Comparison of ENCODE assay signal across 8 cellular contexts in the genomic region with DNA sequence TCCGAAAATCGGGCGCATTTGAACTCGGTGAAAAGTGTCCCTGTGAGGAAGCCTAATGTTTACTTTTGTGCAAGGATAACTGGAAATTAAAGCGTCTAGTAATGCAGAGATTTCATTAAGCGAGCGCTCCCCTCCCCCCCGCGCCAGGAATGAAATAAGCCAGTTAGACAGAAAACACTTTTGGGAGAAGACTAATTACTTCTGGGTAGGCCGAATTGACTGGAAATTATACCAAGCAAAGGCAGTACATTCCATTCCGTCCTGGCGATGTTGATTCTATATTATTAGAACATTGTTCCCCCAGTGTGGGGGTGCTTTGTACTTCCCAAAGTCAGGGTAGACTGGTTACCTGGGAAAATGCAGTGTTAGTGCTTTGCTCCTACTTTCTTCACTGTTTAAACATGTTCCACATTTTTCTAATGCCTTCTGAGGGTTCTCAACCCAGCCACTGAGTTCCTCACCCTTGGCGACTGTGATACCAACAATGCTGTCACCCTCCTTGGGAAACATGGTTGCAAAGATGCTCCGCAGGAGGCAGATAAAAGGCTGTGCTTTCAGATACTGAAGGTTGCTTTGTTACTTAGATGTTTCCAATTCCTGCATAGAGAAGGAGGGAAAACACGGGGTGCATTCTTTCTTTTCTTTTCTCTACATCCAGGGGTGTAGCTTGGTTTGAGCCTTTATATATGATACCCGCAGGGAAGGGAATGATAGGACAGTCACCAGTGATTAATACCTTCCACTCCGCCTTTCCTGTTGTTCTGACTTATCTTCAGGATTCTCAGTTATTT. TPM values are rescaled to one million over a fixed set of nuclear protein-coding genes. Genes with fewer than 3 reads are reported as not detected.
DNase-seq lines count a peak whose midpoint lies in the region; ATAC-seq and TF ChIP-seq lines count a peak whose summit lies in the region.

No MANE protein-coding gene starts in this region.

- no peak overlapping the region for H3K27ac Mint-ChIP-seq in activated CD4-positive, alpha-beta T cell treated with anti-CD3 and anti-CD28 coated beads, Interleukin-2, amount 10 ng/mL, durations not matched to agents 7 days and 5 days

- no peaks in the 10 kb centered on the region for H3K9me3 Mint-ChIP-seq in activated CD4-positive, alpha-beta T cell treated with anti-CD3 and anti-CD28 coated beads, Interleukin-2, amount 10 ng/mL, durations not matched to agents 7 days and 5 days

- CTCF ChIA-PET in activated CD4-positive, alpha-beta T cell treated with anti-CD3 and anti-CD28 coated beads, Interleukin-2, amount 10 ng/mL, durations not matched to agents 7 days and 5 days (lab: Charles Lee): no interaction called here

- no peak for TF ChIP-seq POLR2A in tibial nerve (IDR thresholded peaks at IDR 0.05)

- ATAC-seq in left lung: peak; percentile 56
- no peak for ATAC-seq in GM21786 (IDR thresholded peaks at IDR 0.05; ENCODE audit: unreplicated experiment)
- ATAC-seq in HG03039 (IDR thresholded peaks at IDR 0.05; ENCODE audit: unreplicated experiment): no peak

- peaks cover 0 to 46% of the 10 kb centered on the region in 2 donors for H3K27me3 ChIP-seq in left lung
- H3K27me3 ChIP-seq in tibial nerve: no peaks in the 10 kb centered on the region

- H3K4me3 ChIP-seq in left lung (peak overlapping the region; percentile 44 to 50), tibial nerve (peak overlapping the region; percentile 52 to 80 (median 66))

- POLR2A ChIA-PET in activated CD4-positive, alpha-beta T cell treated with anti-CD3 and anti-CD28 coated beads, Interleukin-2, amount 10 ng/mL, durations not matched to agents 7 days and 5 days (lab: Charles Lee): no interaction called here

- peaks cover 0 to 15% of the 10 kb centered on the region in 2 donors for H3K4me1 ChIP-seq in left lung
- peaks cover 0 to 48% (median 4%) of the 10 kb centered on the region in 4 donors for H3K4me1 ChIP-seq in tibial nerve

- peaks cover 37% of the 10 kb centered on the region for H3K27me3 Mint-ChIP-seq in activated CD4-positive, alpha-beta T cell treated with anti-CD3 and anti-CD28 coated beads, Interleukin-2, amount 10 ng/mL, durations not matched to agents 7 days and 5 days

- DNase-seq in activated CD4-positive, alpha-beta T cell treated with anti-CD3 and anti-CD28 coated beads, Interleukin-2, amount 10 ng/mL, durations not matched to agents 7 days and 5 days: no peak
- DNase-seq in activated CD4-positive, alpha-beta T cell treated with anti-CD3 and anti-CD28 coated beads, Interleukin-2, amount 50 U/mL, for 48 hours: no peak
- DNase-seq in caudate nucleus (lab: John Stamatoyannopoulos, UW): no peak
- DNase-seq in left lung: no peak
- peak; percentile 23 to 47 for DNase-seq in tibial nerve (ENCODE audit: low spot score in 2 of 2)
- no peak for DNase-seq in DMS53 treated with DMSO at 0.1 percent for 48 hours (lab: John Stamatoyannopoulos, UW; ENCODE audit: unreplicated experiment)

- TF ChIP-seq CTCF in left lung (IDR thresholded peaks at IDR 0.05) (no peak), tibial nerve (IDR thresholded peaks at IDR 0.05) (no peak)

- no peaks in the 10 kb centered on the region for H3K9me3 ChIP-seq in left lung
- no peaks in the 10 kb centered on the region for H3K9me3 ChIP-seq in tibial nerve

- no peaks in the 10 kb centered on the region for H3K36me3 ChIP-seq in left lung
- H3K36me3 ChIP-seq in tibial nerve: no peaks in the 10 kb centered on the region

- WGBS in tibial nerve, 2 donors: 15 to 16% methylated on average over 17 of the region's 17 CpGs

- peaks cover 20% of the 10 kb centered on the region for H3K4me1 Mint-ChIP-seq in activated CD4-positive, alpha-beta T cell treated with anti-CD3 and anti-CD28 coated beads, Interleukin-2, amount 10 ng/mL, durations not matched to agents 7 days and 5 days

- H3K27ac ChIP-seq in caudate nucleus (ENCODE audit: low read depth, low read length): peak overlapping the region; percentile 93
- peak overlapping the region; percentile 81 to 95 for H3K27ac ChIP-seq in left lung
- H3K27ac ChIP-seq in tibial nerve: peak overlapping the region; percentile 70 to 94 (median 82)

- H3K4me3 Mint-ChIP-seq in activated CD4-positive, alpha-beta T cell treated with anti-CD3 and anti-CD28 coated beads, Interleukin-2, amount 10 ng/mL, durations not matched to agents 7 days and 5 days: peak overlapping the region; percentile 76

- no peaks in the 10 kb centered on the region for H3K36me3 Mint-ChIP-seq in activated CD4-positive, alpha-beta T cell treated with anti-CD3 and anti-CD28 coated beads, Interleukin-2, amount 10 ng/mL, durations not matched to agents 7 days and 5 days (ENCODE audit: low read depth)

- intact Hi-C loops in left lung (cut with DNase I): no loop called here

- no peak for TF ChIP-seq EP300 in tibial nerve (IDR thresholded peaks at IDR 0.05)

RNA-seq across cellular contexts. Expression of a gene that starts 2.6 kb away (rescaled TPM):
- total RNA-seq in activated CD4-positive, alpha-beta T cell treated with anti-CD3 and anti-CD28 coated beads, Interleukin-2, amount 10 ng/mL, durations not matched to agents 7 days and 5 days: not detected
- total RNA-seq in left lung (100 to 1,000 TPM in 1 of 2 donors, 10 to 100 TPM in 1; 71.1 to 162 TPM), tibial nerve (10 to 100 TPM; 37.7 to 44.7 (median 41.6) TPM)

Comparison
In these comparisons a context has a peak if more than half of its experiments do, and no peak if none do; other contexts are left out.
1. DNase-seq: peak in tibial nerve (2 of 2); none in activated CD4-positive, alpha-beta T cell treated with anti-CD3 and anti-CD28 coated beads, Interleukin-2, amount 10 ng/mL, durations not matched to agents 7 days and 5 days (single experiment), activated CD4-positive, alpha-beta T cell treated with anti-CD3 and anti-CD28 coated beads, Interleukin-2, amount 50 U/mL, for 48 hours (0 of 2), caudate nucleus (0 of 61), left lung (0 of 2) and DMS53 treated with DMSO at 0.1 percent for 48 hours (single experiment).
2. RNA of a gene that starts 2.6 kb away (total RNA-seq): 71.1 to 162 TPM in left lung and 37.7 to 44.7 TPM in tibial nerve; not detected in activated CD4-positive, alpha-beta T cell treated with anti-CD3 and anti-CD28 coated beads, Interleukin-2, amount 10 ng/mL, durations not matched to agents 7 days and 5 days; every median in the first group is over 10 times any median in the second.
3. Peak in every context shown above with its lines, with median percentiles within 50 percentile points of each other: H3K27ac ChIP-seq.